18 cellular contexts compared by ENCODE assay signal in the genomic region with DNA sequence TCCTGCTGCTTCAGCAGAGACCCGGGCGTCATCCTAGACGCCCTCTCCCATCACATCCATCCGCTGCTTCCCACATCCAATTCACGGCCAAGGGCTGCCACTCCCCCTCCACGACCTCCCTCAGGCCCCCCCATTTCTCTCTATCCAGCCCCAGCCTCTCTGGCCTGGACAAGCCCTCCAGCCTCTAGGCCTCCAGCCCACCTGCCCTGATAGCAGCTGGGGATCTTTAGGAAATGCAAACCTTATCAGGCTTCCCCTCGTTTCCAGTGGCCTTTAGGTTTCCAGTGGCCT.
"Had no signal": no experiment of that assay in that cellular context is flagged by ENCODE, and none has a peak within 500 bp of the region (broad histone marks: within the 10 kb centered on the region; RNA-seq: fewer than 3 reads in every experiment).

No MANE protein-coding gene starts in this region.

- H3K27ac Mint-ChIP-seq: nephron progenitor cell; progenitor cell of endocrine pancreas; stimulated activated memory B cell treated with anti-CD40 and anti-IgM and Interleukin-4, amounts not matched to agents 10 μg/mL and 1 μg/mL and 100 μg/mL, for 72 hours; type B pancreatic cell had no signal

- H3K4me1 Mint-ChIP-seq: stimulated activated memory B cell treated with anti-CD40 and anti-IgM and Interleukin-4, amounts not matched to agents 10 μg/mL and 1 μg/mL and 100 μg/mL, for 72 hours had no signal

- H3K9me3 Mint-ChIP-seq: naive thymus-derived CD8-positive, alpha-beta T cell; nephron progenitor cell; stimulated activated memory B cell treated with anti-CD40 and anti-IgM and Interleukin-4, amounts not matched to agents 10 μg/mL and 1 μg/mL and 100 μg/mL, for 72 hours; type B pancreatic cell had no signal

- H3K27me3 Mint-ChIP-seq: naive thymus-derived CD8-positive, alpha-beta T cell; progenitor cell of endocrine pancreas; stimulated activated memory B cell treated with anti-CD40 and anti-IgM and Interleukin-4, amounts not matched to agents 10 μg/mL and 1 μg/mL and 100 μg/mL, for 72 hours; type B pancreatic cell had no signal

- DNase-seq: cortex of kidney; foreskin keratinocyte; mammary epithelial cell; mesendoderm; nephron progenitor cell; sigmoid colon; stimulated activated CD4-positive, alpha-beta T cell treated with anti-CD3 and anti-CD28 coated beads, Interleukin-4, amount 100 ng/mL, for 4 hours; stimulated activated naive CD8-positive, alpha-beta T cell treated with anti-CD3 and anti-CD28 coated beads, Interleukin-15, Interleukin-2, amounts not matched to agents 100 U/mL and 50 U/mL, for 24 hours; substantia nigra; testis had no signal

- H3K4me3 Mint-ChIP-seq: naive thymus-derived CD8-positive, alpha-beta T cell; nephron progenitor cell; stimulated activated memory B cell treated with anti-CD40 and anti-IgM and Interleukin-4, amounts not matched to agents 10 μg/mL and 1 μg/mL and 100 μg/mL, for 72 hours; type B pancreatic cell had no signal

- ATAC-seq: foreskin keratinocyte; gastroesophageal sphincter; heart left ventricle; left lung; naive thymus-derived CD8-positive, alpha-beta T cell; pancreas; stimulated activated memory B cell treated with anti-CD40 and anti-IgM and Interleukin-4, amounts not matched to agents 10 μg/mL and 1 μg/mL and 100 μg/mL, for 72 hours; stimulated activated naive CD8-positive, alpha-beta T cell treated with anti-CD3 and anti-CD28 coated beads, Interleukin-15, Interleukin-2, amounts not matched to agents 100 U/mL and 50 U/mL, for 24 hours had no signal
